Comparison of ENCODE assay signal across 8 cellular contexts in the genomic region with DNA sequence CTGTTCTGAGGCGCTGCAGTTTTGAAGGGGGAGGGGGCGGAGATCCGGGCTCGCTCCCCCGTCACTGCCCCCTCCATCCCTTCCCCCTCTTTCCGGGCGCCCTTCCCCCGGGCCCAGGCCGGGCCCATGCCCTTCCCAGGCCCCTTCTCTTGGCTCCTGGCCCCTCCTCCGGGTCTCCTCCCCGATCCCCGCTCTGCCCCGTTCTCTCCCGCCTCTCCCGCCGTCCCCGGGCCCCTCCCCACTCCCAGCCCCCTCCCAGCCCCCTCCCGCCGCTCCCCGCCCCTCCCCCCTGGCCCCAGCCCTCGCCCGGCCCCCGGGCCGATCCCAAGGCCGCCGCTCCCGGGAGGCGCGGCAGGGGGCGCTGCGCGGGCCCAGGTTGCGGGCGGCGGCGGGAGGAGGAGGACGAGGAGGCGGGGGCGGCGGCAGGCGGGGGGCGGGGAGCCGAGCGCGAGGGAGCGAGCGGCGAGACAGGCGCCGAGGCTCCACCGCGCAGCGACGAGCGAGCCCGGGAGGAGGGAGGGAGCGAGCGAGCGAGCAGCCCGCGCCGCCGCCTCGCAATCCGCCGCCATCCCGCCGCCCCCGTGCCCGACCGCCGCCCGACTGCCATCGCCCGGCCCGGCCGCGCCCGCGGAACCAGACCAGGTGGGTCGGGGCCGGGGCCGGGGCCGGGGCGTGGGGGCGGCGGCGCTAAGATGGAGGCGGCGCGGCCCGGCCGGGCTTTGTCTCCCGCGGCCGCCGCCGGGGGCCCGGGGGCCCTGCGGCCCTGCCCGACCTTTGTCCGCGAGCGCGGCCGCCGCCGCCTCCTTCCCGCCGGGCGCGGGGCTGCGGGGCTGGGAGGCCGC. TPM values are rescaled to one million over a fixed set of nuclear protein-coding genes. Genes with fewer than 3 reads are reported as not detected.
A peak's percentile ranks its signal among the peaks of the same experiment; 100 is the strongest.
DNase-seq lines count a peak whose midpoint lies in the region; ATAC-seq, FAIRE-seq and TF ChIP-seq lines count a peak whose summit lies in the region.

Gene PRRC2B, plus strand, starts transcription at position 465 of the 842 bp plus-strand sequence. CDS start 36,059 bp downstream, outside the sequence.

- peak; percentile 39 for ATAC-seq in HG03097 (IDR thresholded peaks at IDR 0.05; ENCODE audit: low FRiP score, unreplicated experiment)

- no peak for FAIRE-seq in GM18507 (lab: Jason Lieb, UNC)

- intact Hi-C loops in dorsolateral prefrontal cortex (cut with DNase I) = loop anchor here (5.0 to 10.0 kb wide), 2 partner anchors 83 to 111 kb away; partner anchors contain the start of gene POMT1 (in 2 of the 2)

- TF ChIP-seq CTCF in dorsolateral prefrontal cortex (IDR thresholded peaks at IDR 0.05 in 54 of 56, conservative IDR thresholded peaks at IDR 0.05 in 2 of 56; ENCODE audit: low read depth in 1 of 56, partially characterized antibody in 56 of 56) (peak in 45 of 56 donors; percentile 6 to 81 (median 50)), liver (IDR thresholded peaks at IDR 0.05; ENCODE audit: low read depth, low read length, missing input control) (peak; percentile 52)

- no peaks in the 10 kb centered on the region for H3K36me3 ChIP-seq in liver (ENCODE audit: control insufficient read depth in 4 of 4, insufficient read depth in 3 of 4, low read depth in 1 of 4, low read length in 3 of 4)

- H3K27me3 ChIP-seq in dorsolateral prefrontal cortex = no peaks in the 10 kb centered on the region
- H3K27me3 ChIP-seq in liver (ENCODE audit: control insufficient read depth in 4 of 4, insufficient read depth in 4 of 4, low read length in 3 of 4) = no peaks in the 10 kb centered on the region

- peak within 1 kb of the TSS; percentile 64 to 95 for H3K9ac ChIP-seq in liver (ENCODE audit: low read depth in 1 of 2, low read length in 2 of 2)

- no peaks in the 10 kb centered on the region for H3K9me3 ChIP-seq in liver (ENCODE audit: control insufficient read depth in 4 of 4, low read length in 3 of 4)

- under 1% methylated on average over 114 of the region's 114 CpGs for WGBS in liver

- DNase-seq in 8988T (peak; percentile 94), GM18507 (ENCODE audit: extremely low spot score, insufficient read length, low read depth) (peak; percentile 94), NCI-H510A treated with DMSO at 0.1 percent for 48 hours (lab: John Stamatoyannopoulos, UW) (peak; percentile 99), dorsolateral prefrontal cortex (peak in 8 of 10 donors; percentile 55 to 86 (median 76))
- DNase-seq in activated CD4-positive, alpha-beta T cell treated with anti-CD3 and anti-CD28 coated beads, Interleukin-2, amount 50 U/mL, for 48 hours = peak; percentile 82 to 84
- peak; percentile 81 for DNase-seq in stimulated activated CD4-positive, alpha-beta T cell treated with anti-CD3 and anti-CD28 coated beads, Interleukin-4, amount 100 ng/mL, for 24 hours

- TF ChIP-seq RAD21 in liver (IDR thresholded peaks at IDR 0.05) = peak in 1 of 2 donors; percentile 20

- H3K27ac ChIP-seq in dorsolateral prefrontal cortex (peak within 1 kb of the TSS; percentile 65 to 98 (median 93)), liver (ENCODE audit: low read depth in 1 of 2, low read length in 2 of 2) (peak within 1 kb of the TSS; percentile 90 to 93)

- H3K4me3 ChIP-seq in dorsolateral prefrontal cortex (peak within 1 kb of the TSS; percentile 45 to 81 (median 68)), liver (ENCODE audit: low read depth in 1 of 3, low read length in 3 of 3) (peak within 1 kb of the TSS; percentile 76 to 93 (median 76))

- H3K4me1 ChIP-seq in liver (ENCODE audit: control insufficient read depth in 4 of 4, insufficient read depth in 4 of 4, low read length in 3 of 4) = peaks cover 20 to 57% (median 46%) of the 10 kb centered on the region in 4 donors

TF ChIP-seq in liver, 16 proteins besides CTCF, POLR2A, EP300 and RAD21:
- TF ChIP-seq NR2F2 (IDR thresholded peaks at IDR 0.05) (no peak), SP1 (IDR thresholded peaks at IDR 0.05) (peak; percentile 5), YY1 (IDR thresholded peaks at IDR 0.05) (peak; percentile 18), HNF4G (IDR thresholded peaks at IDR 0.05) (no peak), JUND (IDR thresholded peaks at IDR 0.05) (no peak), EGR1 (IDR thresholded peaks at IDR 0.05; ENCODE audit: low read depth in 2 of 2) (no peak), GABPA (IDR thresholded peaks at IDR 0.05 in 1 of 2, conservative IDR thresholded peaks at IDR 0.05 in 1 of 2) (no peak), HNF4A (conservative IDR thresholded peaks at IDR 0.05) (peak in 1 of 2 donors; percentile 5)
- TF ChIP-seq, protein P1, sequence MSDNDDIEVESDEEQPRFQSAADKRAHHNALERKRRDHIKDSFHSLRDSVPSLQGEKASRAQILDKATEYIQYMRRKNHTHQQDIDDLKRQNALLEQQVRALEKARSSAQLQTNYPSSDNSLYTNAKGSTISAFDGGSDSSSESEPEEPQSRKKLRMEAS (IDR thresholded peaks at IDR 0.05) = no peak
- TF ChIP-seq, protein P2, sequence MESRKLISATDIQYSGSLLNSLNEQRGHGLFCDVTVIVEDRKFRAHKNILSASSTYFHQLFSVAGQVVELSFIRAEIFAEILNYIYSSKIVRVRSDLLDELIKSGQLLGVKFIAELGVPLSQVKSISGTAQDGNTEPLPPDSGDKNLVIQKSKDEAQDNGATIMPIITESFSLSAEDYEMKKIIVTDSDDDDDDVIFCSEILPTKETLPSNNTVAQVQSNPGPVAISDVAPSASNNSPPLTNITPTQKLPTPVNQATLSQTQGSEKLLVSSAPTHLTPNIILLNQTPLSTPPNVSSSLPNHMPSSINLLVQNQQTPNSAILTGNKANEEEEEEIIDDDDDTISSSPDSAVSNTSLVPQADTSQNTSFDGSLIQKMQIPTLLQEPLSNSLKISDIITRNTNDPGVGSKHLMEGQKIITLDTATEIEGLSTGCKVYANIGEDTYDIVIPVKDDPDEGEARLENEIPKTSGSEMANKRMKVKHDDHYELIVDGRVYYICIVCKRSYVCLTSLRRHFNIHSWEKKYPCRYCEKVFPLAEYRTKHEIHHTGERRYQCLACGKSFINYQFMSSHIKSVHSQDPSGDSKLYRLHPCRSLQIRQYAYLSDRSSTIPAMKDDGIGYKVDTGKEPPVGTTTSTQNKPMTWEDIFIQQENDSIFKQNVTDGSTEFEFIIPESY (IDR thresholded peaks at IDR 0.05) = no peak

RNA-seq across cellular contexts. Expression of gene PRRC2B, which starts in this region (rescaled TPM):
- total RNA-seq in dorsolateral prefrontal cortex = 100 to 1,000 TPM; 234 to 434 (median 347) TPM
- total RNA-seq in liver = 10 to 100 TPM; 29.3 to 44.3 TPM
- polyA plus RNA-seq in liver = 10 to 100 TPM; 10.3 to 24.7 TPM

Comparison
In these comparisons a context has a peak if more than half of its experiments do, and no peak if none do; other contexts are left out.
1. Peak in every context shown above with its lines: DNase-seq, ATAC-seq, H3K4me3 ChIP-seq and H3K27ac ChIP-seq.
2. RNA of gene PRRC2B (total RNA-seq): 234 to 434 TPM in dorsolateral prefrontal cortex; 29.3 to 44.3 TPM in liver; every median in the first group is over 4 times any median in the second.